11 cellular contexts compared by ENCODE assay signal in the genomic region with DNA sequence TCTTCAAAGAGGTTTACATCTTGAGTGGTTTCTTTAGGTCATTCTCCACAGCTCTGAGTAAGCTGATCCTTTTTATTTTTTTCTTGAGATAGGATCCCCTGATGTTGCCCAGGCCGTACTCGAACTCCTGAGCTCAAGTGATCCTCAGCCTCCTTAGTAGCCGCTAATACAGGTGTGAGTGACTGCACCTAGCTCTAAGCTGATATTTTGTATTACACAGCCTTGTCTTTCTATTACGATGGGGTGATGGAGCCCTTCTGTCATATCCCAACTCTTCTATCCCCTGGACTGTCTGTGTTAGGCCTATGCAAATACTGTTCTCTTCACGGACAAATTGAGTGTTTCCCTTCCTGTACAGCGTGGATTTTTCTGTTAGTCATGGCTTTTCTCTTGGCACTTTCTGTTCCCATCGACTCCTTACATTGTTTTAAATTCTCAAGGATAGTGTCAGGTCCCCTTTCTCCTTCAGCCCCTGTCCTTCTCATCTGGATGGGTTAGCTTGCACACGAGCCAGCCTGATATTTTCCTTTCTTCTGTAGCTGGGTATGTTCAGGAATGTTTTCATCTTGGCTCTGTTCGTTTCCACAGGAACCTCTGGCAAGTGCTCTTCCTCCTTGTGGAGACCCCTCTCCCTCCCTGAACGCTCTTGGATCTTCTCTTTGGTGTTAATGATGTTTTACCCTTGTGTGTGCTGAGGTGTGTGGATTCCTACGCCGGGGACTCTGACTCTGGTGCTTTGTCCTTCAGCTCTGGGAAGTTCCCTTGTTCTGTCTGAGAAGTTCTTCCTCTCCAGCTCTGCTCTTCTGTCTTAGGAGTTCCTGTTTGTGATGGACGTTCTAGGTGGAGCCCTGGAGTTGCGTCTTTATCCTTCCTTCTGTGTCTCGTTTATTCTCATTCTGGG. TPM values are rescaled to one million over a fixed set of nuclear protein-coding genes. Genes with fewer than 3 reads are reported as not detected.
DNase-seq lines count a peak whose midpoint lies in the region; ATAC-seq, FAIRE-seq and TF ChIP-seq lines count a peak whose summit lies in the region.
"Had no signal": no experiment of that assay in that cellular context is flagged by ENCODE, and none has a peak within 500 bp of the region (broad histone marks: within the 10 kb centered on the region; RNA-seq: fewer than 3 reads in every experiment).

No MANE protein-coding gene starts in this region.

- H4K20me1 ChIP-seq in astrocyte (ENCODE audit: insufficient read depth, low read length), result peaks cover 22% of the 10 kb centered on the region

- no peak overlapping the region for H3K4me3 ChIP-seq in astrocyte (ENCODE audit: insufficient read depth, low read depth, low read length)
- no peak overlapping the region for H3K4me3 ChIP-seq in mesodermal cell (ENCODE audit: extremely low read depth, insufficient read depth, low read length, poor library complexity, severe bottlenecking)

- H3K4me1 Mint-ChIP-seq in stimulated activated naive CD8-positive, alpha-beta T cell treated with anti-CD3 and anti-CD28 coated beads, Interleukin-15, Interleukin-2, amounts not matched to agents 100 ng/mL and 50 ng/mL, for 24 hours (ENCODE audit: low read depth), result peaks cover 71% of the 10 kb centered on the region
- H3K4me1 Mint-ChIP-seq in astrocyte (ENCODE audit: low read depth, unreplicated experiment), result peaks cover 30% of the 10 kb centered on the region

- H3K9me3 ChIP-seq in astrocyte (ENCODE audit: insufficient read depth, low read depth, low read length) (no peaks in the 10 kb centered on the region), mesodermal cell (ENCODE audit: control insufficient read depth, low read length) (no peaks in the 10 kb centered on the region)

- H3K27me3 Mint-ChIP-seq in stimulated activated naive CD8-positive, alpha-beta T cell treated with anti-CD3 and anti-CD28 coated beads, Interleukin-15, Interleukin-2, amounts not matched to agents 100 ng/mL and 50 ng/mL, for 24 hours, result no peaks in the 10 kb centered on the region
- H3K27me3 Mint-ChIP-seq in astrocyte (ENCODE audit: low read depth, unreplicated experiment), result no peaks in the 10 kb centered on the region

- FAIRE-seq in astrocyte (lab: Jason Lieb, UNC), result no peak
- no peak for FAIRE-seq in HTR-8/SVneo (lab: Jason Lieb, UNC)

- no peak for DNase-seq in stimulated activated naive CD8-positive, alpha-beta T cell treated with anti-CD3 and anti-CD28 coated beads, Interleukin-15, Interleukin-2, amounts not matched to agents 100 U/mL and 50 U/mL, for 24 hours
- DNase-seq in astrocyte (ENCODE audit: low read depth) (no peak), NCI-H2196 (lab: John Stamatoyannopoulos, UW; ENCODE audit: unreplicated experiment) (no peak), HTR-8/SVneo (ENCODE audit: insufficient read length, low spot score) (no peak), retina (no peak)
- no peak for DNase-seq in stimulated activated CD4-positive, alpha-beta T cell treated with anti-CD3 and anti-CD28 coated beads, Interleukin-4, amount 100 ng/mL, for 24 hours
- DNase-seq: T-helper 9 cell had no signal

- peaks cover 36% of the 10 kb centered on the region for H3K36me3 Mint-ChIP-seq in stimulated activated naive CD8-positive, alpha-beta T cell treated with anti-CD3 and anti-CD28 coated beads, Interleukin-15, Interleukin-2, amounts not matched to agents 100 ng/mL and 50 ng/mL, for 24 hours (ENCODE audit: low read depth)
- peaks cover 8% of the 10 kb centered on the region for H3K36me3 Mint-ChIP-seq in astrocyte (ENCODE audit: low read depth, unreplicated experiment)

- H3K9ac ChIP-seq in astrocyte (ENCODE audit: low read length), result peak overlapping the region; percentile 75

- peak overlapping the region; percentile 66 for H3K27ac Mint-ChIP-seq in stimulated activated naive CD8-positive, alpha-beta T cell treated with anti-CD3 and anti-CD28 coated beads, Interleukin-15, Interleukin-2, amounts not matched to agents 100 ng/mL and 50 ng/mL, for 24 hours
- H3K27ac Mint-ChIP-seq in astrocyte (ENCODE audit: unreplicated experiment), result peak overlapping the region; percentile 17

- H3K36me3 ChIP-seq in astrocyte (ENCODE audit: insufficient read depth, low read length) (peaks cover 2% of the 10 kb centered on the region), mesodermal cell (ENCODE audit: control insufficient read depth, insufficient read depth, low read length) (peaks cover 16% of the 10 kb centered on the region)

- 93 to 96% methylated on average over 8 to 9 of the region's 15 CpGs for WGBS in mesodermal cell (ENCODE audit: insufficient coverage in 2 of 2), 2 experiments

- H3K27ac ChIP-seq in astrocyte (ENCODE audit: low read depth, low read length) (peak overlapping the region; percentile 37), mesodermal cell (ENCODE audit: low read depth, low read length, severe bottlenecking) (peak overlapping the region; percentile 62)

- H3K79me2 ChIP-seq in astrocyte (ENCODE audit: insufficient read depth, low read length), result peaks cover 69% of the 10 kb centered on the region

- peak overlapping the region; percentile 33 for H3K4me2 ChIP-seq in astrocyte (ENCODE audit: low read length)

- H3K4me3 Mint-ChIP-seq in stimulated activated naive CD8-positive, alpha-beta T cell treated with anti-CD3 and anti-CD28 coated beads, Interleukin-15, Interleukin-2, amounts not matched to agents 100 ng/mL and 50 ng/mL, for 24 hours, result peak overlapping the region; percentile 96
- peak overlapping the region; percentile 57 for H3K4me3 Mint-ChIP-seq in astrocyte (ENCODE audit: unreplicated experiment)

- H3K27me3 ChIP-seq in astrocyte (ENCODE audit: insufficient read depth, low read length), result no peaks in the 10 kb centered on the region

- no peaks in the 10 kb centered on the region for H3K9me3 Mint-ChIP-seq in stimulated activated naive CD8-positive, alpha-beta T cell treated with anti-CD3 and anti-CD28 coated beads, Interleukin-15, Interleukin-2, amounts not matched to agents 100 ng/mL and 50 ng/mL, for 24 hours
- no peaks in the 10 kb centered on the region for H3K9me3 Mint-ChIP-seq in astrocyte (ENCODE audit: unreplicated experiment)

- no peak for TF ChIP-seq CTCF in astrocyte (IDR thresholded peaks at IDR 0.05; ENCODE audit: insufficient read depth, low read depth, low read length)

- no peak for ATAC-seq in stimulated activated naive CD8-positive, alpha-beta T cell treated with anti-CD3 and anti-CD28 coated beads, Interleukin-15, Interleukin-2, amounts not matched to agents 100 U/mL and 50 U/mL, for 24 hours

- H3K4me1 ChIP-seq in astrocyte (ENCODE audit: insufficient read depth, low read length) (peaks cover 33% of the 10 kb centered on the region), mesodermal cell (ENCODE audit: control insufficient read depth, insufficient read depth, low read length, poor library complexity, severe bottlenecking) (peaks cover 24% of the 10 kb centered on the region)

- H2AFZ ChIP-seq in astrocyte (ENCODE audit: low read depth, low read length), result no peak overlapping the region

RNA-seq across cellular contexts. Expression of gene BANP, which starts 2.3 kb away (rescaled TPM):
- 26.0 and 28.9 TPM in 2 replicates for total RNA-seq in astrocyte
- polyA plus RNA-seq in mesodermal cell (2013, experiment 1 of 2), result 20.1 TPM
- polyA plus RNA-seq in mesodermal cell (2013, experiment 2 of 2), result 15.7 TPM

RNA-seq across cellular contexts. Expression of gene CA5A, which starts 17.2 kb away (rescaled TPM):
- not detected in 2 replicates for total RNA-seq in astrocyte
- not detected for polyA plus RNA-seq in mesodermal cell (2013, experiment 1 of 2)
- polyA plus RNA-seq in mesodermal cell (2013, experiment 2 of 2), result not detected
- total RNA-seq: Daoy, dermis microvascular lymphatic vessel endothelial cell had no signal
